ENCODE assay signal across 1 cellular context in the genomic region with DNA sequence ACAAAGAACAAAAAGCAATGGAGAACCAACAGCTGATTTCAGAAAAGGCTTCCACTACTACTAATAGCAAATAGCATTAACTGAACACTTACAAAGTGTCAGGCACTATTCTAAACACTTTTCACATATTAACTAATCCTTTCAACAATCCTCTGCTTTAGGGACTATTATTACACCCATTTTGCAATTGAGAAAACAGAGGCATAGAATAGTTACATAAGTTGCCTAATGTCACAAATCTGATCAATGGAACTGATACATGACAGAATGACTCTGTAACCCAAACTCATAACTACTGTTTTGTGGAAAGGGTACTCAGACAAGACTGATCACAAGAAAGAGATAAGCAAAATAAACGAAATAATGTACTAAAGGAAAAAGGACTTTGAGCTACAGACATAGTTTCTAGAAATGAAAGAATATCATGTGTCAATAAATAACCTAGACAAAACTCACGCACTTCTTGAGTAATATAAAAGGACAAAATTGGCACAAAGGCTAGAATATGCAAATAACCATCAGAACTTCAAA.
TF ChIP-seq lines count a peak whose summit lies in the region.

No MANE protein-coding gene starts in this region.

TF ChIP-seq in HepG2, 621 proteins besides CTCF, POLR2A, EP300 and RAD21 (continued from another document):
- TF ChIP-seq, protein P1, sequence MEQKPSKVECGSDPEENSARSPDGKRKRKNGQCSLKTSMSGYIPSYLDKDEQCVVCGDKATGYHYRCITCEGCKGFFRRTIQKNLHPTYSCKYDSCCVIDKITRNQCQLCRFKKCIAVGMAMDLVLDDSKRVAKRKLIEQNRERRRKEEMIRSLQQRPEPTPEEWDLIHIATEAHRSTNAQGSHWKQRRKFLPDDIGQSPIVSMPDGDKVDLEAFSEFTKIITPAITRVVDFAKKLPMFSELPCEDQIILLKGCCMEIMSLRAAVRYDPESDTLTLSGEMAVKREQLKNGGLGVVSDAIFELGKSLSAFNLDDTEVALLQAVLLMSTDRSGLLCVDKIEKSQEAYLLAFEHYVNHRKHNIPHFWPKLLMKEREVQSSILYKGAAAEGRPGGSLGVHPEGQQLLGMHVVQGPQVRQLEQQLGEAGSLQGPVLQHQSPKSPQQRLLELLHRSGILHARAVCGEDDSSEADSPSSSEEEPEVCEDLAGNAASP (CRISPR knock-in tag; IDR thresholded peaks at IDR 0.05; ENCODE audit: borderline replicate concordance) = 0 out of 2 replicates have a peak, but pooled peaks have one; percentile 19
- TF ChIP-seq ONECUT2 (CRISPR knock-in tag; IDR thresholded peaks at IDR 0.05) = 0 out of 2 replicates have a peak, but pooled peaks have one; percentile 18
- TF ChIP-seq, protein P2, sequence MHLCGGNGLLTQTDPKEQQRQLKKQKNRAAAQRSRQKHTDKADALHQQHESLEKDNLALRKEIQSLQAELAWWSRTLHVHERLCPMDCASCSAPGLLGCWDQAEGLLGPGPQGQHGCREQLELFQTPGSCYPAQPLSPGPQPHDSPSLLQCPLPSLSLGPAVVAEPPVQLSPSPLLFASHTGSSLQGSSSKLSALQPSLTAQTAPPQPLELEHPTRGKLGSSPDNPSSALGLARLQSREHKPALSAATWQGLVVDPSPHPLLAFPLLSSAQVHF (CRISPR knock-in tag; IDR thresholded peaks at IDR 0.05) = no peak
- peak; percentile 54; the same call in 1 of the 2 replicates for TF ChIP-seq SIX1 (CRISPR knock-in tag; IDR thresholded peaks at IDR 0.05; ENCODE audit: borderline replicate concordance)
- TF ChIP-seq, protein P3, sequence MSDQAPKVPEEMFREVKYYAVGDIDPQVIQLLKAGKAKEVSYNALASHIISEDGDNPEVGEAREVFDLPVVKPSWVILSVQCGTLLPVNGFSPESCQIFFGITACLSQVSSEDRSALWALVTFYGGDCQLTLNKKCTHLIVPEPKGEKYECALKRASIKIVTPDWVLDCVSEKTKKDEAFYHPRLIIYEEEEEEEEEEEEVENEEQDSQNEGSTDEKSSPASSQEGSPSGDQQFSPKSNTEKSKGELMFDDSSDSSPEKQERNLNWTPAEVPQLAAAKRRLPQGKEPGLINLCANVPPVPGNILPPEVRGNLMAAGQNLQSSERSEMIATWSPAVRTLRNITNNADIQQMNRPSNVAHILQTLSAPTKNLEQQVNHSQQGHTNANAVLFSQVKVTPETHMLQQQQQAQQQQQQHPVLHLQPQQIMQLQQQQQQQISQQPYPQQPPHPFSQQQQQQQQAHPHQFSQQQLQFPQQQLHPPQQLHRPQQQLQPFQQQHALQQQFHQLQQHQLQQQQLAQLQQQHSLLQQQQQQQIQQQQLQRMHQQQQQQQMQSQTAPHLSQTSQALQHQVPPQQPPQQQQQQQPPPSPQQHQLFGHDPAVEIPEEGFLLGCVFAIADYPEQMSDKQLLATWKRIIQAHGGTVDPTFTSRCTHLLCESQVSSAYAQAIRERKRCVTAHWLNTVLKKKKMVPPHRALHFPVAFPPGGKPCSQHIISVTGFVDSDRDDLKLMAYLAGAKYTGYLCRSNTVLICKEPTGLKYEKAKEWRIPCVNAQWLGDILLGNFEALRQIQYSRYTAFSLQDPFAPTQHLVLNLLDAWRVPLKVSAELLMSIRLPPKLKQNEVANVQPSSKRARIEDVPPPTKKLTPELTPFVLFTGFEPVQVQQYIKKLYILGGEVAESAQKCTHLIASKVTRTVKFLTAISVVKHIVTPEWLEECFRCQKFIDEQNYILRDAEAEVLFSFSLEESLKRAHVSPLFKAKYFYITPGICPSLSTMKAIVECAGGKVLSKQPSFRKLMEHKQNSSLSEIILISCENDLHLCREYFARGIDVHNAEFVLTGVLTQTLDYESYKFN (CRISPR knock-in tag; conservative IDR thresholded peaks at IDR 0.05) = 0 out of 2 replicates have a peak, but pooled peaks have one; percentile 14
